ENCODE assay signal across 10 cellular contexts in genomic region chr3:45105855-45106655, GRCh38. TPM values are rescaled to one million over a fixed set of nuclear protein-coding genes. Genes with fewer than 3 reads are reported as not detected.
DNase-seq lines count a peak whose midpoint lies in the region; ATAC-seq and TF ChIP-seq lines count a peak whose summit lies in the region.
"Had no signal": no experiment of that assay in that cellular context is flagged by ENCODE, and none has a peak within 500 bp of the region (broad histone marks: within the 10 kb centered on the region; RNA-seq: fewer than 3 reads in every experiment).

No MANE protein-coding gene starts in this region.

- no peaks in the 10 kb centered on the region for H3K9me3 ChIP-seq in CD4-positive, CD25-positive, alpha-beta regulatory T cell (ENCODE audit: control insufficient read depth in 2 of 2, low read length in 2 of 2)
- H3K9me3 ChIP-seq in SJSA1 (replicated peaks) (no peaks in the 10 kb centered on the region), osteoblast (ENCODE audit: low read depth, low read length) (no peaks in the 10 kb centered on the region)
- H3K9me3 ChIP-seq: thoracic aorta had no signal

- H3K36me3 Mint-ChIP-seq in CD4-positive, CD25-positive, alpha-beta regulatory T cell, result peaks cover 6% of the 10 kb centered on the region
- H3K36me3 Mint-ChIP-seq in activated naive CD4-positive, alpha-beta T cell treated with anti-CD3 and anti-CD28 coated beads for 36 hours (ENCODE audit: low read depth), result no peaks in the 10 kb centered on the region
- H3K36me3 Mint-ChIP-seq: brain had no signal

- H3K36me3 ChIP-seq in CD4-positive, CD25-positive, alpha-beta regulatory T cell (ENCODE audit: control insufficient read depth, insufficient read depth, low read length), result no peaks in the 10 kb centered on the region
- H3K36me3 ChIP-seq in SJSA1 (no peaks in the 10 kb centered on the region), osteoblast (ENCODE audit: insufficient read depth, low read length) (no peaks in the 10 kb centered on the region)
- H3K36me3 ChIP-seq: thoracic aorta had no signal

- H3K27me3 Mint-ChIP-seq in CD4-positive, CD25-positive, alpha-beta regulatory T cell, result no peaks in the 10 kb centered on the region
- H3K27me3 Mint-ChIP-seq in activated naive CD4-positive, alpha-beta T cell treated with anti-CD3 and anti-CD28 coated beads for 36 hours (ENCODE audit: low read depth), result peaks cover 5% of the 10 kb centered on the region

- peaks cover 0 to 4% (median 0%) of the 10 kb centered on the region in 7 donors for H3K9me3 Mint-ChIP-seq in CD4-positive, CD25-positive, alpha-beta regulatory T cell
- H3K9me3 Mint-ChIP-seq in activated naive CD4-positive, alpha-beta T cell treated with anti-CD3 and anti-CD28 coated beads for 36 hours, result no peaks in the 10 kb centered on the region

- H2AFZ ChIP-seq in osteoblast (ENCODE audit: low read length), result no peak overlapping the region

- peak overlapping the region; percentile 77 to 97 (median 90) for H3K27ac Mint-ChIP-seq in CD4-positive, CD25-positive, alpha-beta regulatory T cell
- H3K27ac Mint-ChIP-seq in activated naive CD4-positive, alpha-beta T cell treated with anti-CD3 and anti-CD28 coated beads for 36 hours, result peak overlapping the region; percentile 6
- H3K27ac Mint-ChIP-seq: brain had no signal

- TF ChIP-seq CTCF in osteoblast (IDR thresholded peaks at IDR 0.05; ENCODE audit: extremely low read depth, low read depth, low read length), result no peak

- H3K27me3 ChIP-seq in CD4-positive, CD25-positive, alpha-beta regulatory T cell (ENCODE audit: control insufficient read depth, insufficient read depth, low read length), result no peaks in the 10 kb centered on the region
- H3K27me3 ChIP-seq in SJSA1 (replicated peaks) (no peaks in the 10 kb centered on the region), osteoblast (ENCODE audit: insufficient read depth, low read length) (no peaks in the 10 kb centered on the region)

- peak in 1 of 2 donors; percentile 36 for ATAC-seq in CD4-positive, CD25-positive, alpha-beta regulatory T cell (ENCODE audit: low read depth in 2 of 2)
- no peak for ATAC-seq in HG02938 (IDR thresholded peaks at IDR 0.05; ENCODE audit: unreplicated experiment)

- CTCF ChIA-PET in activated naive CD4-positive, alpha-beta T cell treated with anti-CD3 and anti-CD28 coated beads for 36 hours (lab: Charles Lee), result interaction anchor here (1.5 to 1.7 kb wide), 2 partner anchors 64 to 104 kb away, joined by 4 to 8 read pairs; no protein-coding TSS in a partner anchor

- peaks cover 23 to 80% (median 54%) of the 10 kb centered on the region in 4 donors for H3K4me1 Mint-ChIP-seq in CD4-positive, CD25-positive, alpha-beta regulatory T cell
- H3K4me1 Mint-ChIP-seq in activated naive CD4-positive, alpha-beta T cell treated with anti-CD3 and anti-CD28 coated beads for 36 hours (ENCODE audit: low read depth), result peaks cover 63% of the 10 kb centered on the region
- H3K4me1 Mint-ChIP-seq: brain had no signal

- peak overlapping the region; percentile 16 to 60 (median 37) for H3K4me3 Mint-ChIP-seq in CD4-positive, CD25-positive, alpha-beta regulatory T cell
- no peak overlapping the region for H3K4me3 Mint-ChIP-seq in activated naive CD4-positive, alpha-beta T cell treated with anti-CD3 and anti-CD28 coated beads for 36 hours
- H3K4me3 Mint-ChIP-seq: brain had no signal

- H3K79me2 ChIP-seq in osteoblast (ENCODE audit: insufficient read depth, low read length), result no peaks in the 10 kb centered on the region

- peaks cover 58% of the 10 kb centered on the region for H3K4me1 ChIP-seq in CD4-positive, CD25-positive, alpha-beta regulatory T cell (ENCODE audit: control insufficient read depth, insufficient read depth, low read length, poor library complexity, severe bottlenecking)
- H3K4me1 ChIP-seq in SJSA1 (replicated peaks) (peaks cover 33% of the 10 kb centered on the region), osteoblast (ENCODE audit: insufficient read depth, low read length) (peaks cover 25% of the 10 kb centered on the region)

- intact Hi-C loops in activated naive CD4-positive, alpha-beta T cell treated with anti-CD3 and anti-CD28 coated beads for 36 hours (cut with micrococcal nuclease), result no loop called here

- no peak overlapping the region for H3K27ac ChIP-seq in CD4-positive, CD25-positive, alpha-beta regulatory T cell (ENCODE audit: insufficient read depth, low read length, poor library complexity, severe bottlenecking)
- H3K27ac ChIP-seq in SJSA1, result peak overlapping the region; percentile 88
- peak overlapping the region; percentile 53 for H3K27ac ChIP-seq in osteoblast (ENCODE audit: low read depth, low read length)
- H3K27ac ChIP-seq: thoracic aorta had no signal

- peak overlapping the region; percentile 4 for H3K4me2 ChIP-seq in osteoblast (ENCODE audit: insufficient read depth, low read length)

- peak overlapping the region; percentile 52 for H3K4me3 ChIP-seq in CD4-positive, CD25-positive, alpha-beta regulatory T cell (ENCODE audit: low read depth, low read length)
- H3K4me3 ChIP-seq in SJSA1 (no peak overlapping the region), osteoblast (ENCODE audit: insufficient read depth, low read length) (no peak overlapping the region)
- H3K4me3 ChIP-seq: thoracic aorta had no signal

- no peaks in the 10 kb centered on the region for H4K20me1 ChIP-seq in osteoblast (ENCODE audit: insufficient read depth, low read length)

- DNase-seq in CD4-positive, CD25-positive, alpha-beta regulatory T cell, result peak in 2 of 3 donors; percentile 36 to 62
- peak; percentile 74 to 77 for DNase-seq in SJSA1 (ENCODE audit: low read depth in 1 of 2, low spot score in 2 of 2)
- DNase-seq in activated naive CD4-positive, alpha-beta T cell treated with anti-CD3 and anti-CD28 coated beads for 36 hours, result peak; percentile 70
- DNase-seq in osteoblast (ENCODE audit: insufficient read length, low spot score, missing footprints), result peak; percentile 93
- no peak for DNase-seq in NCI-H2196 treated with DMSO at 0.1 percent for 48 hours (lab: John Stamatoyannopoulos, UW; ENCODE audit: unreplicated experiment)
- no peak for DNase-seq in pons (ENCODE audit: low spot score)
- DNase-seq in NCI-H748 treated with DMSO at 0.1 percent for 48 hours (lab: John Stamatoyannopoulos, UW), result no peak

RNA-seq across cellular contexts. Expression of gene CDCP1, which starts 40.1 kb away (rescaled TPM):
- 0.54 TPM for total RNA-seq in CD4-positive, CD25-positive, alpha-beta regulatory T cell
- polyA plus RNA-seq in CD4-positive, CD25-positive, alpha-beta regulatory T cell, result 1 to 10 TPM in 2 of 4 donors, under 1 TPM in 2; 0.47 to 2.5 (median 1.5) TPM
- 0.18 and 0.56 TPM in 2 replicates for total RNA-seq in SJSA1 (2014; rRNA removed; shearing (Covaris generic))
- total RNA-seq in activated naive CD4-positive, alpha-beta T cell treated with anti-CD3 and anti-CD28 coated beads for 36 hours, result under 1 TPM; 0.41 to 0.59 TPM
- 4.4 and 7.6 TPM in 2 replicates for total RNA-seq in osteoblast

Comparison
In these comparisons a context has a peak if more than half of its experiments do, and no peak if none do; other contexts are left out.
1. DNase-seq: peak in CD4-positive, CD25-positive, alpha-beta regulatory T cell (2 of 3), SJSA1 (2 of 2), activated naive CD4-positive, alpha-beta T cell treated with anti-CD3 and anti-CD28 coated beads for 36 hours (single experiment) and osteoblast (single experiment); none in NCI-H2196 treated with DMSO at 0.1 percent for 48 hours (single experiment), pons (single experiment) and NCI-H748 treated with DMSO at 0.1 percent for 48 hours (single experiment).